Comparison of ENCODE assay signal across 24 cellular contexts in the genomic region with DNA sequence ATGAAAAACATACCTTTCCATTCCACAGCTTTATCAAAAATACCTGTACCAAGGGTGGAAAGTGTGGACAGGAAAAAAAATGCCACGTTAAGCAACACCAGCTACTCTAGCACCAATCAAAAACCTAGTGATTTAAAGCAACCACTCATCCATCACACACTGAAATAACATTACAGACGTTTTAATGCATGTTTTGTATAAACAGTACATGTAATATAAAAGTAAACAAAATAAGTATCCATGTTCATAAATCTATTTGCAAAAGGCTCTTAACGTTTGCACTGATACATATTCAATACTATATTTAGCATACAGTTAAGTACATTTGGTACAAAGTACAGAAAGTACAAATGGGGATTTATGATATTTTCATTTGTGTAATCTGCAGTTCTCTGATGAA.
"Had no signal": no experiment of that assay in that cellular context is flagged by ENCODE, and none has a peak within 500 bp of the region (broad histone marks: within the 10 kb centered on the region; RNA-seq: fewer than 3 reads in every experiment).

No MANE protein-coding gene starts in this region.

- H3K27ac Mint-ChIP-seq: activated CD4-positive, alpha-beta memory T cell treated with anti-CD3 and anti-CD28 coated beads, Interleukin-2, amount 10 ng/mL, durations not matched to agents 7 days and 5 days; activated CD4-positive, alpha-beta T cell treated with anti-CD3 and anti-CD28 coated beads, Interleukin-2, amount 10 ng/mL, durations not matched to agents 7 days and 5 days; activated naive CD4-positive, alpha-beta T cell treated with anti-CD3 and anti-CD28 coated beads, Interleukin-2, amount 10 ng/mL, durations not matched to agents 7 days and 5 days; activated naive CD8-positive, alpha-beta T cell treated with anti-CD3 and anti-CD28 coated beads, Interleukin-2, amount 10 ng/mL, durations not matched to agents 7 days and 5 days; activated T-cell treated with anti-CD3 and anti-CD28 coated beads, Interleukin-2, amount 50 U/mL, for 24 hours; dendritic cell treated with granulocyte-macrophage colony-stimulating factor and Interleukin-4, amounts not matched to agents 40 ng/mL and 50 ng/mL, for 4 days; endodermal cell; stimulated activated naive B cell treated with anti-CD40 and anti-IgM and Interleukin-4, amounts not matched to agents 10 μg/mL and 1 μg/mL and 100 μg/mL, for 72 hours; T-helper 17 cell had no signal

- H3K4me3 Mint-ChIP-seq: activated CD4-positive, alpha-beta memory T cell treated with anti-CD3 and anti-CD28 coated beads, Interleukin-2, amount 10 ng/mL, durations not matched to agents 7 days and 5 days; activated CD4-positive, alpha-beta T cell treated with anti-CD3 and anti-CD28 coated beads, Interleukin-2, amount 10 ng/mL, durations not matched to agents 7 days and 5 days; activated naive CD4-positive, alpha-beta T cell treated with anti-CD3 and anti-CD28 coated beads, Interleukin-2, amount 10 ng/mL, durations not matched to agents 7 days and 5 days; activated naive CD8-positive, alpha-beta T cell treated with anti-CD3 and anti-CD28 coated beads, Interleukin-2, amount 10 ng/mL, durations not matched to agents 7 days and 5 days; activated T-cell treated with anti-CD3 and anti-CD28 coated beads, Interleukin-2, amount 50 U/mL, for 24 hours; dendritic cell treated with granulocyte-macrophage colony-stimulating factor and Interleukin-4, amounts not matched to agents 40 ng/mL and 50 ng/mL, for 4 days; endodermal cell; stimulated activated naive B cell treated with anti-CD40 and anti-IgM and Interleukin-4, amounts not matched to agents 10 μg/mL and 1 μg/mL and 100 μg/mL, for 72 hours; T-helper 17 cell; WTC11 had no signal

- H3K4me1 ChIP-seq: left lung had no signal

- H3K27me3 Mint-ChIP-seq: activated CD4-positive, alpha-beta memory T cell treated with anti-CD3 and anti-CD28 coated beads, Interleukin-2, amount 10 ng/mL, durations not matched to agents 7 days and 5 days; activated CD4-positive, alpha-beta T cell treated with anti-CD3 and anti-CD28 coated beads, Interleukin-2, amount 10 ng/mL, durations not matched to agents 7 days and 5 days; activated naive CD4-positive, alpha-beta T cell treated with anti-CD3 and anti-CD28 coated beads, Interleukin-2, amount 10 ng/mL, durations not matched to agents 7 days and 5 days; activated naive CD8-positive, alpha-beta T cell treated with anti-CD3 and anti-CD28 coated beads, Interleukin-2, amount 10 ng/mL, durations not matched to agents 7 days and 5 days; activated T-cell treated with anti-CD3 and anti-CD28 coated beads, Interleukin-2, amount 50 U/mL, for 24 hours; dendritic cell treated with granulocyte-macrophage colony-stimulating factor and Interleukin-4, amounts not matched to agents 40 ng/mL and 50 ng/mL, for 4 days; stimulated activated naive B cell treated with anti-CD40 and anti-IgM and Interleukin-4, amounts not matched to agents 10 μg/mL and 1 μg/mL and 100 μg/mL, for 72 hours; T-helper 17 cell had no signal

- ATAC-seq: esophagus mucosa; heart left ventricle; stimulated activated naive B cell treated with anti-CD40 and anti-IgM and Interleukin-4, amounts not matched to agents 10 μg/mL and 1 μg/mL and 100 μg/mL, for 72 hours; T-helper 17 cell; WTC11 had no signal

- H3K9me3 Mint-ChIP-seq: activated CD4-positive, alpha-beta memory T cell treated with anti-CD3 and anti-CD28 coated beads, Interleukin-2, amount 10 ng/mL, durations not matched to agents 7 days and 5 days; activated CD4-positive, alpha-beta T cell treated with anti-CD3 and anti-CD28 coated beads, Interleukin-2, amount 10 ng/mL, durations not matched to agents 7 days and 5 days; activated naive CD4-positive, alpha-beta T cell treated with anti-CD3 and anti-CD28 coated beads, Interleukin-2, amount 10 ng/mL, durations not matched to agents 7 days and 5 days; activated naive CD8-positive, alpha-beta T cell treated with anti-CD3 and anti-CD28 coated beads, Interleukin-2, amount 10 ng/mL, durations not matched to agents 7 days and 5 days; activated T-cell treated with anti-CD3 and anti-CD28 coated beads, Interleukin-2, amount 50 U/mL, for 24 hours; dendritic cell treated with granulocyte-macrophage colony-stimulating factor and Interleukin-4, amounts not matched to agents 40 ng/mL and 50 ng/mL, for 4 days; endodermal cell; stimulated activated naive B cell treated with anti-CD40 and anti-IgM and Interleukin-4, amounts not matched to agents 10 μg/mL and 1 μg/mL and 100 μg/mL, for 72 hours; WTC11 had no signal

- H3K27me3 ChIP-seq: heart left ventricle, left lung, ovary, right atrium auricular region, transverse colon had no signal

- H3K36me3 ChIP-seq: ovary, transverse colon had no signal

- DNase-seq: activated CD4-positive, alpha-beta memory T cell treated with anti-CD3 and anti-CD28 coated beads, Interleukin-2, amount 10 ng/mL, durations not matched to agents 7 days and 5 days; activated CD4-positive, alpha-beta T cell treated with anti-CD3 and anti-CD28 coated beads for 1 hour; activated CD4-positive, alpha-beta T cell treated with anti-CD3 and anti-CD28 coated beads, Interleukin-2, amount 10 ng/mL, durations not matched to agents 7 days and 5 days; activated CD8-positive, alpha-beta memory T cell treated with anti-CD3 and anti-CD28 coated beads, Interleukin-2, amount 50 U/mL, for 48 hours; activated gamma-delta T cell; activated naive CD4-positive, alpha-beta T cell treated with anti-CD3 and anti-CD28 coated beads, Interleukin-2, amount 10 ng/mL, durations not matched to agents 7 days and 5 days; activated naive CD8-positive, alpha-beta T cell treated with anti-CD3 and anti-CD28 coated beads, Interleukin-2, amount 10 ng/mL, durations not matched to agents 7 days and 5 days; activated T-cell treated with anti-CD3 and anti-CD28 coated beads, Interleukin-2, amount 50 U/mL, for 24 hours; amniotic stem cell; central memory CD4-positive, alpha-beta T cell; endodermal cell; heart left ventricle; left lung; ovary; stimulated activated CD4-positive, alpha-beta T cell treated with anti-CD3 and anti-CD28 coated beads, Interleukin-2, amount 100 ng/mL, for 24 hours; stimulated activated naive B cell treated with anti-CD40 and anti-IgM and Interleukin-4, amounts not matched to agents 10 μg/mL and 1 μg/mL and 100 μg/mL, for 72 hours; T-helper 17 cell; transverse colon had no signal

- H3K4me2 ChIP-seq: smooth muscle cell had no signal

- H3K36me3 Mint-ChIP-seq: activated naive CD4-positive, alpha-beta T cell treated with anti-CD3 and anti-CD28 coated beads, Interleukin-2, amount 10 ng/mL, durations not matched to agents 7 days and 5 days had no signal

- H3K4me1 Mint-ChIP-seq: activated CD4-positive, alpha-beta memory T cell treated with anti-CD3 and anti-CD28 coated beads, Interleukin-2, amount 10 ng/mL, durations not matched to agents 7 days and 5 days; activated CD4-positive, alpha-beta T cell treated with anti-CD3 and anti-CD28 coated beads, Interleukin-2, amount 10 ng/mL, durations not matched to agents 7 days and 5 days; activated naive CD4-positive, alpha-beta T cell treated with anti-CD3 and anti-CD28 coated beads, Interleukin-2, amount 10 ng/mL, durations not matched to agents 7 days and 5 days; activated naive CD8-positive, alpha-beta T cell treated with anti-CD3 and anti-CD28 coated beads, Interleukin-2, amount 10 ng/mL, durations not matched to agents 7 days and 5 days had no signal

- H3K27ac ChIP-seq: heart left ventricle, left lung, ovary, right atrium auricular region, transverse colon had no signal

- H3K4me3 ChIP-seq: heart left ventricle, left lung, lung, ovary, right atrium auricular region, smooth muscle cell, transverse colon had no signal

- H3K9me3 ChIP-seq: heart left ventricle, left lung, ovary, right atrium auricular region, transverse colon had no signal
